In genomic region chr7:73894851-73895441, GRCh38 we compare ENCODE assay signal across 10 cellular contexts. TPM values are rescaled to one million over a fixed set of nuclear protein-coding genes. Genes with fewer than 3 reads are reported as not detected.
DNase-seq lines count a peak whose midpoint lies in the region; ATAC-seq, FAIRE-seq and TF ChIP-seq lines count a peak whose summit lies in the region.
"Had no signal": no experiment of that assay in that cellular context is flagged by ENCODE, and none has a peak within 500 bp of the region (broad histone marks: within the 10 kb centered on the region; RNA-seq: fewer than 3 reads in every experiment).

No MANE protein-coding gene starts in this region.

- DNase-seq in AG09319 (ENCODE audit: extremely low read depth, low read depth) (peak; percentile 92), SJCRH30 (peak; percentile 56 to 77), foreskin fibroblast (peak; percentile 97 to 99), pancreas (peak in 3 of 6 donors; percentile 33 to 55 (median 36)), NCI-H2196 (lab: John Stamatoyannopoulos, UW; ENCODE audit: unreplicated experiment) (no peak), type B pancreatic cell (ENCODE audit: extremely low spot score, unreplicated experiment) (no peak)
- no peak for DNase-seq in activated effector memory CD4-positive, alpha-beta T cell treated with anti-CD3 and anti-CD28 coated beads, Interleukin-2, amount 50 U/mL, for 16 hours
- DNase-seq in activated CD4-positive, CD25-positive, alpha-beta regulatory T cell (lab: John Stamatoyannopoulos, UW) = no peak

- H3K36me3 ChIP-seq in SJCRH30 (no peaks in the 10 kb centered on the region), pancreas (no peaks in the 10 kb centered on the region)

- intact Hi-C loops in pancreas (cut with DNase I) = no loop called here

- H3K9me3 Mint-ChIP-seq in type B pancreatic cell = peaks cover 15% of the 10 kb centered on the region

- H3K4me3 ChIP-seq in SJCRH30 (no peak overlapping the region), foreskin fibroblast (ENCODE audit: low read depth in 1 of 2, low read length in 2 of 2) (no peak overlapping the region), pancreas (no peak overlapping the region)

- no peaks in the 10 kb centered on the region for H3K27me3 ChIP-seq in SJCRH30
- H3K27me3 ChIP-seq in pancreas = no peaks in the 10 kb centered on the region

- H3K27ac Mint-ChIP-seq in type B pancreatic cell = no peak overlapping the region
- H3K27ac Mint-ChIP-seq: memory B cell had no signal

- H3K4me1 Mint-ChIP-seq in type B pancreatic cell (ENCODE audit: unreplicated experiment) = peaks cover 17% of the 10 kb centered on the region
- H3K4me1 Mint-ChIP-seq: memory B cell had no signal

- 80 to 84% methylated on average over 19 of the region's 19 CpGs for WGBS in pancreas, 2 donors

- H3K27me3 Mint-ChIP-seq in type B pancreatic cell = peaks cover 4% of the 10 kb centered on the region

- H3K9me3 ChIP-seq in SJCRH30 (replicated peaks) (peaks cover 9% of the 10 kb centered on the region), pancreas (no peaks in the 10 kb centered on the region)

- no peak for FAIRE-seq in pancreas (lab: Jason Lieb, UNC)

- peak in 3 of 4 donors; percentile 53 to 74 (median 70) for ATAC-seq in pancreas

- no peak; the same call in none of the 2 replicates for TF ChIP-seq CTCF in AG09319 (IDR thresholded peaks at IDR 0.05; ENCODE audit: low read depth, low read length)
- no peak for TF ChIP-seq CTCF in foreskin fibroblast (IDR thresholded peaks at IDR 0.05; ENCODE audit: low read depth, low read length)
- TF ChIP-seq CTCF in pancreas (IDR thresholded peaks at IDR 0.05) = no peak
- TF ChIP-seq CTCF in type B pancreatic cell (conservative IDR thresholded peaks at IDR 0.05) = no peak

- peak overlapping the region; percentile 40 for H3K27ac ChIP-seq in SJCRH30
- H3K27ac ChIP-seq in pancreas = no peak overlapping the region
- H3K27ac ChIP-seq: VCaP had no signal

- H3K4me1 ChIP-seq in SJCRH30 (peaks cover 35% of the 10 kb centered on the region), pancreas (no peaks in the 10 kb centered on the region)

- peaks cover 5% of the 10 kb centered on the region for H3K36me3 Mint-ChIP-seq in type B pancreatic cell

- H3K4me3 Mint-ChIP-seq in type B pancreatic cell = no peak overlapping the region
- H3K4me3 Mint-ChIP-seq: memory B cell had no signal

RNA-seq across cellular contexts. Expression of gene TMEM270, which starts 34.0 kb away (rescaled TPM):
- total RNA-seq in SJCRH30 (2014; rRNA removed; shearing (Covaris generic)) = not detected in 2 replicates
- total RNA-seq in pancreas (under 1 TPM in 1 of 6 donors, not detected in 5; 0.25 TPM), type B pancreatic cell (ENCODE audit: low replicate concordance) (0.57 TPM in 1 of 2 replicates, not detected in the other)
- polyA plus RNA-seq in pancreas = under 1 TPM in 1 of 2 donors, not detected in 1; 0.31 TPM

RNA-seq across cellular contexts. Expression of gene METTL27, which starts 52.6 kb away (rescaled TPM):
- 0.30 and 0.55 TPM in 2 replicates for total RNA-seq in SJCRH30 (2014; rRNA removed; shearing (Covaris generic))
- total RNA-seq in pancreas (10 to 100 TPM in 1 of 6 donors, 1 to 10 TPM in 5; 3.0 to 11.2 (median 4.7) TPM), type B pancreatic cell (ENCODE audit: low replicate concordance) (8.5 and 11.5 TPM in 2 replicates)
- polyA plus RNA-seq in pancreas = 1 to 10 TPM; 5.6 to 6.6 TPM

Comparison
In these comparisons a context has a peak if more than half of its experiments do, and no peak if none do; other contexts are left out.
1. DNase-seq: peak in AG09319 (single experiment), SJCRH30 (2 of 2) and foreskin fibroblast (2 of 2); none in activated effector memory CD4-positive, alpha-beta T cell treated with anti-CD3 and anti-CD28 coated beads, Interleukin-2, amount 50 U/mL, for 16 hours (single experiment), NCI-H2196 (single experiment), activated CD4-positive, CD25-positive, alpha-beta regulatory T cell (0 of 4) and type B pancreatic cell (single experiment).